ENCODE assay signal across 2 cellular contexts in the genomic region with DNA sequence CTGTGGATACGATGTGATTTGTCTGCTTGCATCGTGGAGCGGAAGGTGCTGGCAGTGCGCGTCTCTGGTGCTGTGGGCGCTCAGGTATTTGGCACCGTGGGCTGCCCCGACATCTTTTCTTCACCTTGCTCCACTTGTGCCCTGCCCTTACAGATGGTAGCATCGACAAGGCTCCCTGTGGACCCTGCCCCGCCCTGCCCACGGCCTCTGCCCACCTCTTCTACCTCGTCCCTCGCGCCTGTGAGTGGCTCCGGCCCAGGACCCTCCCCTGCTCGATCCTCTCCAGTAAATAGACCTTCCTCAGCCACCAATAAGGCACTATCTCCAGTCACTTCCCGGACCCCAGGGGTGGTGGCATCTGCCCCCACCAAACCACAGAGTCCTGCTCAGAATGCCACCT.
TF ChIP-seq lines count a peak whose summit lies in the region.

No MANE protein-coding gene starts in this region.

TF ChIP-seq in WTC11, 78 proteins besides CTCF, POLR2A, EP300 and RAD21 (continues in another document):
- TF ChIP-seq TEAD4 (CRISPR knock-in tag; IDR thresholded peaks at IDR 0.05) (no peak), JAZF1 (CRISPR knock-in tag; IDR thresholded peaks at IDR 0.05) (no peak), RELA (CRISPR knock-in tag; IDR thresholded peaks at IDR 0.05; ENCODE audit: borderline replicate concordance) (no peak), PRRX2 (CRISPR knock-in tag; IDR thresholded peaks at IDR 0.05) (no peak), TEAD1 (CRISPR knock-in tag; IDR thresholded peaks at IDR 0.05) (no peak), NR2C2 (CRISPR knock-in tag; IDR thresholded peaks at IDR 0.05) (no peak), ZBTB21 (CRISPR knock-in tag; IDR thresholded peaks at IDR 0.05; ENCODE audit: borderline replicate concordance) (no peak), FOXP1 (CRISPR knock-in tag; IDR thresholded peaks at IDR 0.05; ENCODE audit: borderline replicate concordance) (no peak), FOXJ3 (CRISPR knock-in tag; IDR thresholded peaks at IDR 0.05; ENCODE audit: borderline replicate concordance) (no peak), TCF7 (CRISPR knock-in tag; IDR thresholded peaks at IDR 0.05; ENCODE audit: low read depth) (no peak), CREM (CRISPR knock-in tag; IDR thresholded peaks at IDR 0.05) (no peak), NFATC4 (CRISPR knock-in tag; IDR thresholded peaks at IDR 0.05) (no peak), PRDM15 (CRISPR knock-in tag; IDR thresholded peaks at IDR 0.05) (no peak), ZNF512 (CRISPR knock-in tag; IDR thresholded peaks at IDR 0.05; ENCODE audit: borderline replicate concordance) (no peak), KAT7 (CRISPR knock-in tag; IDR thresholded peaks at IDR 0.05; ENCODE audit: borderline replicate concordance) (no peak)
- TF ChIP-seq, protein P1, sequence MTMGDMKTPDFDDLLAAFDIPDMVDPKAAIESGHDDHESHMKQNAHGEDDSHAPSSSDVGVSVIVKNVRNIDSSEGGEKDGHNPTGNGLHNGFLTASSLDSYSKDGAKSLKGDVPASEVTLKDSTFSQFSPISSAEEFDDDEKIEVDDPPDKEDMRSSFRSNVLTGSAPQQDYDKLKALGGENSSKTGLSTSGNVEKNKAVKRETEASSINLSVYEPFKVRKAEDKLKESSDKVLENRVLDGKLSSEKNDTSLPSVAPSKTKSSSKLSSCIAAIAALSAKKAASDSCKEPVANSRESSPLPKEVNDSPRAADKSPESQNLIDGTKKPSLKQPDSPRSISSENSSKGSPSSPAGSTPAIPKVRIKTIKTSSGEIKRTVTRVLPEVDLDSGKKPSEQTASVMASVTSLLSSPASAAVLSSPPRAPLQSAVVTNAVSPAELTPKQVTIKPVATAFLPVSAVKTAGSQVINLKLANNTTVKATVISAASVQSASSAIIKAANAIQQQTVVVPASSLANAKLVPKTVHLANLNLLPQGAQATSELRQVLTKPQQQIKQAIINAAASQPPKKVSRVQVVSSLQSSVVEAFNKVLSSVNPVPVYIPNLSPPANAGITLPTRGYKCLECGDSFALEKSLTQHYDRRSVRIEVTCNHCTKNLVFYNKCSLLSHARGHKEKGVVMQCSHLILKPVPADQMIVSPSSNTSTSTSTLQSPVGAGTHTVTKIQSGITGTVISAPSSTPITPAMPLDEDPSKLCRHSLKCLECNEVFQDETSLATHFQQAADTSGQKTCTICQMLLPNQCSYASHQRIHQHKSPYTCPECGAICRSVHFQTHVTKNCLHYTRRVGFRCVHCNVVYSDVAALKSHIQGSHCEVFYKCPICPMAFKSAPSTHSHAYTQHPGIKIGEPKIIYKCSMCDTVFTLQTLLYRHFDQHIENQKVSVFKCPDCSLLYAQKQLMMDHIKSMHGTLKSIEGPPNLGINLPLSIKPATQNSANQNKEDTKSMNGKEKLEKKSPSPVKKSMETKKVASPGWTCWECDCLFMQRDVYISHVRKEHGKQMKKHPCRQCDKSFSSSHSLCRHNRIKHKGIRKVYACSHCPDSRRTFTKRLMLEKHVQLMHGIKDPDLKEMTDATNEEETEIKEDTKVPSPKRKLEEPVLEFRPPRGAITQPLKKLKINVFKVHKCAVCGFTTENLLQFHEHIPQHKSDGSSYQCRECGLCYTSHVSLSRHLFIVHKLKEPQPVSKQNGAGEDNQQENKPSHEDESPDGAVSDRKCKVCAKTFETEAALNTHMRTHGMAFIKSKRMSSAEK (CRISPR knock-in tag; IDR thresholded peaks at IDR 0.05; ENCODE audit: borderline replicate concordance), result no peak
- TF ChIP-seq, protein P2, sequence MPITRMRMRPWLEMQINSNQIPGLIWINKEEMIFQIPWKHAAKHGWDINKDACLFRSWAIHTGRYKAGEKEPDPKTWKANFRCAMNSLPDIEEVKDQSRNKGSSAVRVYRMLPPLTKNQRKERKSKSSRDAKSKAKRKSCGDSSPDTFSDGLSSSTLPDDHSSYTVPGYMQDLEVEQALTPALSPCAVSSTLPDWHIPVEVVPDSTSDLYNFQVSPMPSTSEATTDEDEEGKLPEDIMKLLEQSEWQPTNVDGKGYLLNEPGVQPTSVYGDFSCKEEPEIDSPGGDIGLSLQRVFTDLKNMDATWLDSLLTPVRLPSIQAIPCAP (CRISPR knock-in tag; IDR thresholded peaks at IDR 0.05), result no peak

TF ChIP-seq in HepG2, 621 proteins besides CTCF, POLR2A, EP300 and RAD21:
- TF ChIP-seq AGO2 (optimal IDR thresholded peaks at IDR 0.05; ENCODE audit: low read depth, low read length), result peak; percentile 45
- TF ChIP-seq EED (CRISPR knock-in tag; IDR thresholded peaks at IDR 0.05), result no peak
